ENCODE assay signal across 24 cellular contexts in the genomic region with DNA sequence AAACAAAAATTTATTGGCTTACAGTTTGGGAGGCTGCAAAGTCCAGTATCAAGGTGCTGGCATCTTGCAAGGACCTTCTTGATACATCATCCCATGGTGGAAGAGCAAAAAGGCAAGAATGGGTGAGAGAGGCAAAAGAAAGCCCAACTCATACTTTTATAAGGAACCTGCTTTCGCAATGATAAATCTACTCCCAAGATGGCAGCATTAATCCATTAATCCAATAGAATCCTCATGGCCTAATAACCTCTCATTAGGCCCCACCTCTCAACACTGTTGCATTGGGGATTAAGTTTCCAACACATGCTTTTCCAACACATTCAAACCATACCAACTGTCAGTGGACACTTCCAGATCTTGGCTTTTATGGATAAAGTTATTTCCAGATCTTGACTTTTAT. TPM values are rescaled to one million over a fixed set of nuclear protein-coding genes. Genes with fewer than 3 reads are reported as not detected.
A peak's percentile ranks its signal among the peaks of the same experiment; 100 is the strongest.
DNase-seq lines count a peak whose midpoint lies in the region; ATAC-seq, FAIRE-seq and TF ChIP-seq lines count a peak whose summit lies in the region.
"Had no signal": no experiment of that assay in that cellular context is flagged by ENCODE, and none has a peak within 500 bp of the region (broad histone marks: within the 10 kb centered on the region; RNA-seq: fewer than 3 reads in every experiment).

No MANE protein-coding gene starts in this region.

- H3K36me3 ChIP-seq in HCT116 (ENCODE audit: control insufficient read depth in 1 of 2, insufficient read depth in 2 of 2, low read length in 2 of 2) (no peaks in the 10 kb centered on the region), H1 (ENCODE audit: control insufficient read depth in 2 of 4, insufficient read depth in 4 of 4, low read length in 3 of 4) (no peaks in the 10 kb centered on the region), brain microvascular endothelial cell (replicated peaks) (no peaks in the 10 kb centered on the region)
- H3K36me3 ChIP-seq: SJSA1 had no signal

- no peak overlapping the region for H3K4me2 ChIP-seq in HCT116 (ENCODE audit: low read length)
- H3K4me2 ChIP-seq in H1 (ENCODE audit: insufficient read depth in 1 of 2, low read depth in 2 of 2, low read length in 2 of 2): no peak overlapping the region
- H3K4me2 ChIP-seq: KMS-11 had no signal

- no peaks in the 10 kb centered on the region for H3K23me2 ChIP-seq in H1 (ENCODE audit: low read depth, low read length)

- RAD21 ChIA-PET in HCT116 (lab: Charles Lee; ENCODE audit: low non-redundant PET in 1 of 2, low total read pairs in 2 of 2, uncharacterized antibody in 2 of 2, unreplicated experiment in 2 of 2): no interaction called here

- TF ChIP-seq CTCF in HCT116 (IDR thresholded peaks at IDR 0.05 in 2 of 3, conservative IDR thresholded peaks at IDR 0.05 in 1 of 3; ENCODE audit: borderline replicate concordance in 1 of 3, insufficient read depth in 1 of 3, low read depth in 2 of 3, low read length in 2 of 3) (no peak), H1 (IDR thresholded peaks at IDR 0.05; ENCODE audit: control extremely low read depth in 1 of 3, insufficient read depth in 1 of 3, low read depth in 1 of 3, low read length in 3 of 3) (no peak), brain microvascular endothelial cell (IDR thresholded peaks at IDR 0.05; ENCODE audit: low read depth, low read length, missing control alignments) (no peak)

- H4K20me1 ChIP-seq in HCT116 (ENCODE audit: insufficient read depth) (no peaks in the 10 kb centered on the region), H1 (replicated peaks in 1 of 2; ENCODE audit: control insufficient read depth in 1 of 2, insufficient read depth in 2 of 2, low read length in 2 of 2) (no peaks in the 10 kb centered on the region)

- no peak overlapping the region for H3K4ac ChIP-seq in H1 (replicated peaks; ENCODE audit: insufficient read length, low read depth, low read length)

- H3K9me2 ChIP-seq in HCT116 (ENCODE audit: insufficient read depth): no peaks in the 10 kb centered on the region

- peak; percentile 25; the same call in 1 of the 2 replicates for TF ChIP-seq RAD21 in HCT116 (IDR thresholded peaks at IDR 0.05; ENCODE audit: low read depth)
- TF ChIP-seq RAD21 in H1 (IDR thresholded peaks at IDR 0.05 in 1 of 2, conservative IDR thresholded peaks at IDR 0.05 in 1 of 2; ENCODE audit: low read depth in 2 of 2, low read length in 2 of 2): peak; percentile 39 to 47

- in situ Hi-C loops in brain microvascular endothelial cell (cut with HindIII; ENCODE audit: low pct_ligation_motif_present, low sequenced_read_pairs): no loop called here

- ATAC-seq in HCT116: no peak
- no peak for ATAC-seq in GM19035 (IDR thresholded peaks at IDR 0.05; ENCODE audit: unreplicated experiment)
- ATAC-seq: CD8-positive, alpha-beta T cell; Right ventricle myocardium inferior had no signal

- TF ChIP-seq EP300 in H1 (IDR thresholded peaks at IDR 0.05; ENCODE audit: borderline replicate concordance in 1 of 2, low read depth in 2 of 2, low read length in 2 of 2): no peak

- DNase-seq in HCT116 (ENCODE audit: low read depth, low spot score) (no peak), NCI-H82 treated with DMSO at 0.1 percent for 48 hours (lab: John Stamatoyannopoulos, UW; ENCODE audit: unreplicated experiment) (peak; percentile 30), H1 (ENCODE audit: low read depth in 1 of 2, low spot score in 2 of 2) (no peak), NCI-H2196 (lab: John Stamatoyannopoulos, UW; ENCODE audit: unreplicated experiment) (no peak), brain microvascular endothelial cell (no peak)
- DNase-seq in activated CD4-positive, alpha-beta T cell treated with anti-CD3 and anti-CD28 coated beads, Interleukin-2, amount 50 U/mL, for 1 hour: no peak
- DNase-seq: Caco-2; CD8-positive, alpha-beta T cell; DMS153; DND-41; H9; MM.1S; NCI-H1048; NCI-H1417; NCI-H1694; NCI-H2081; NCI-H226; NCI-H510A; T-helper 1 cell had no signal

- no peak overlapping the region for H4K5ac ChIP-seq in H1 (ENCODE audit: insufficient read length, low read depth, low read length)

- H3K4me3 ChIP-seq in HCT116 (replicated peaks in 1 of 2; ENCODE audit: low read depth in 1 of 2, low read length in 2 of 2) (no peak overlapping the region), H1 (ENCODE audit: extremely low read depth in 1 of 4, insufficient read depth in 2 of 4, low read depth in 3 of 4, low read length in 4 of 4) (no peak overlapping the region), brain microvascular endothelial cell (ENCODE audit: low read depth, low read length) (no peak overlapping the region)
- H3K4me3 ChIP-seq: SJSA1 had no signal

- no peak overlapping the region for H4K91ac ChIP-seq in H1 (replicated peaks; ENCODE audit: insufficient read length, low read length)

- no peak overlapping the region for H2BK120ac ChIP-seq in H1 (replicated peaks; ENCODE audit: low read depth, low read length)

- no peak overlapping the region for H2BK20ac ChIP-seq in H1 (ENCODE audit: low read length)

- no peak overlapping the region for H2BK15ac ChIP-seq in H1 (ENCODE audit: low read length)

- intact Hi-C loops in HCT116 (cut with micrococcal nuclease): no loop called here

- H2AK5ac ChIP-seq in H1 (ENCODE audit: low read depth, low read length): no peak overlapping the region

- BruUV-seq in HCT116 (replicated peaks; lab: Mats Ljungman, UMichigan): no TSS peak

- H3K4me1 ChIP-seq in HCT116 (ENCODE audit: control insufficient read depth in 1 of 2, insufficient read depth in 2 of 2, low read length in 2 of 2): no peaks in the 10 kb centered on the region
- no peaks in the 10 kb centered on the region for H3K4me1 ChIP-seq in H1 (replicated peaks in 1 of 4; ENCODE audit: control insufficient read depth in 3 of 4, insufficient read depth in 4 of 4, low read length in 3 of 4)
- H3K4me1 ChIP-seq: Caco-2, SJSA1 had no signal

- no peak overlapping the region for H2BK12ac ChIP-seq in H1 (ENCODE audit: low read depth, low read length)

- no peaks in the 10 kb centered on the region for H3K27me3 ChIP-seq in HCT116 (ENCODE audit: insufficient read depth, low read length)
- no peaks in the 10 kb centered on the region for H3K27me3 ChIP-seq in H1 (replicated peaks in 1 of 4; ENCODE audit: control insufficient read depth in 3 of 4, extremely low read depth in 1 of 4, insufficient read depth in 3 of 4, low read length in 3 of 4)
- H3K27me3 ChIP-seq in brain microvascular endothelial cell (replicated peaks): no peaks in the 10 kb centered on the region
- H3K27me3 ChIP-seq: SJSA1 had no signal

- H3K79me2 ChIP-seq in HCT116 (ENCODE audit: insufficient read depth, low read length) (no peaks in the 10 kb centered on the region), H1 (ENCODE audit: control insufficient read depth in 1 of 2, insufficient read depth in 2 of 2, low read length in 2 of 2) (no peaks in the 10 kb centered on the region)

- H3K9me3 ChIP-seq in HCT116 (ENCODE audit: control insufficient read depth in 1 of 2, insufficient read depth in 1 of 2, low read depth in 1 of 2, low read length in 2 of 2): no peaks in the 10 kb centered on the region
- H3K9me3 ChIP-seq in H1 (ENCODE audit: insufficient read depth in 2 of 2, low read depth in 1 of 2, low read length in 1 of 2): no peaks in the 10 kb centered on the region

- no peak overlapping the region for H3K23ac ChIP-seq in H1 (ENCODE audit: insufficient read length)

- H4K8ac ChIP-seq in H1 (ENCODE audit: extremely low read depth, insufficient read depth, low read length): no peak overlapping the region

- H3K79me1 ChIP-seq in H1 (ENCODE audit: low read depth, low read length): no peaks in the 10 kb centered on the region

- H3K9ac ChIP-seq in HCT116 (ENCODE audit: low read length) (no peak overlapping the region), H1 (replicated peaks in 1 of 4; ENCODE audit: extremely low read depth in 1 of 4, low read depth in 3 of 4, low read length in 3 of 4) (no peak overlapping the region)
- H3K9ac ChIP-seq: KMS-11 had no signal

- no peak for FAIRE-seq in H1 (lab: Jason Lieb, UNC)

- no peak overlapping the region for H3K56ac ChIP-seq in H1 (replicated peaks; ENCODE audit: insufficient read length, low read depth, low read length)

- no peak overlapping the region for H2AFZ ChIP-seq in HCT116 (ENCODE audit: low read depth, low read length, poor library complexity, severe bottlenecking)
- H2AFZ ChIP-seq in H1 (ENCODE audit: low read length): no peak overlapping the region

- POLR2A ChIA-PET in HCT116 (lab: Charles Lee): no interaction called here
- POLR2A ChIA-PET in H1 (lab: Charles Lee; ENCODE audit: partially characterized antibody): no interaction called here

- H3K14ac ChIP-seq in H1 (ENCODE audit: insufficient read length): no peak overlapping the region

- no peak overlapping the region for H3K27ac ChIP-seq in HCT116 (ENCODE audit: low read depth, low read length)
- no peak overlapping the region for H3K27ac ChIP-seq in H1 (ENCODE audit: low read depth, low read length)
- H3K27ac ChIP-seq in brain microvascular endothelial cell: no peak overlapping the region
- H3K27ac ChIP-seq: C4-2B, KMS-11, SJSA1 had no signal

- TF ChIP-seq POLR2A in HCT116 (IDR thresholded peaks at IDR 0.05; ENCODE audit: borderline replicate concordance, extremely low read depth, insufficient read depth, insufficient read length) (no peak), H1 (IDR thresholded peaks at IDR 0.05; ENCODE audit: control extremely low read depth in 1 of 2, low read depth in 2 of 2, low read length in 2 of 2) (no peak)

- no peak overlapping the region for H2BK5ac ChIP-seq in H1 (ENCODE audit: low read depth, low read length)

- CTCF ChIA-PET in HCT116 (lab: Charles Lee): no interaction called here
- CTCF ChIA-PET in H1 (lab: Charles Lee; ENCODE audit: partially characterized antibody): interaction anchor here (0.9 to 2.8 kb wide), 3 partner anchors 10 to 1614 kb away, joined by 3 to 8 read pairs (median 6); no protein-coding TSS in a partner anchor

- 93% methylated on average over 1 of the region's 1 CpG; no CpG with 5 or more reads in 1 of the 2 experiments for WGBS in H1 (ENCODE audit: extremely low coverage in 1 of 2, insufficient coverage in 1 of 2, insufficient read length in 1 of 2, insufficient replicate concordance in 2 of 2, low coverage in 1 of 2, low lambda C conversion rate in 2 of 2, missing lambda C conversion rate in 1 of 2), 2 experiments

- no peak overlapping the region for H3K18ac ChIP-seq in H1 (ENCODE audit: extremely low read depth, low read length)

TF ChIP-seq in HCT116, 20 proteins besides CTCF, POLR2A, EP300 and RAD21 (continues in another document):
- no peak for TF ChIP-seq SIN3A (IDR thresholded peaks at IDR 0.05; ENCODE audit: low read depth)

RNA-seq across cellular contexts. Expression of gene ZNF507, which starts 48.7 kb away (rescaled TPM):
- 27.4 TPM for total RNA-seq in HCT116 (2021; ENCODE audit: unreplicated experiment)
- 8.1 and 10.3 TPM in 2 replicates for polyA plus RNA-seq in HCT116 (2012)
- 28.8 TPM in 2 replicates for total RNA-seq in H1 (2021; fragmentation: NEBNext Ultra II Directional; extraction: Animal tissue kit (Norgen Biotek cat#: 25700))
- 6.7 and 8.6 TPM in 2 replicates for polyA plus RNA-seq in H1 (2011; rRNA removed)
- polyA plus RNA-seq in H1 (2011; cell fraction: cytosol; rRNA removed): 13.4 TPM
- 9.0 TPM for polyA plus RNA-seq in H1 (2011; cell fraction: nucleus; rRNA removed)
- polyA plus RNA-seq in H1 (2012, experiment 1 of 2): 11.6 to 19.7 TPM (median 14.5 TPM) in 4 replicates
- 0.45 TPM for polyA plus RNA-seq in H1 (2012, experiment 2 of 2)
- 11.8 TPM for polyA plus RNA-seq in H1 (2013, experiment 1 of 2)
- 11.6 TPM for polyA plus RNA-seq in H1 (2013, experiment 2 of 2)
- 33.6 and 53.0 TPM in 2 replicates for polyA minus RNA-seq in H1 (2011; rRNA and poly(A)+ RNA removed)
- 15.1 TPM for polyA minus RNA-seq in H1 (2011; cell fraction: cytosol; rRNA and poly(A)+ RNA removed)
- 37.4 TPM for polyA minus RNA-seq in H1 (2011; cell fraction: nucleus; rRNA and poly(A)+ RNA removed)

Comparison
In these comparisons a context has a peak if more than half of its experiments do, and no peak if none do; other contexts are left out.
1. Of the 16 proteins assayed by ChIP-seq in both H1 and HCT116: peak only in H1: CEBPB; only in HCT116: none; in both: RAD21; in neither: 14.